In the genomic region with DNA sequence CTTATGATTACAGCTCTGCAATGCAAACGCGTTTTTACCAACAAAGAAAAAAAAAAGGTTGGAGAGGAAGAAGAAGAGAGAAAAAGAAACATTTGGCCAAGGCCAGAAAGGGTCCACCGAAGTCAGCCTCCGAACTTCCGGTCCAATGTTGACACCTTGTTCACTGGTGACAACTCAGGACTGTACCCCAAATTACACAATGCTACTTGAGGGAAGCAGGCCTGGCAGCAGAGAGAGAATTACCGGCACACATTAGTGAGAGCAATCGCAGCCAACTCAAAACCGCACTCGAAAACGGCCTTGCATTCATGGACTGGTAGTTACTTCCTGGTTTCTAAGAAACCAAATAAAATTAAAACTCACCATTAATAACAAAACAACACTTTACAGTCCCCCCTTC, we compare ENCODE assay signal across 9 cellular contexts.
A peak's percentile ranks its signal among the peaks of the same experiment; 100 is the strongest.
DNase-seq lines count a peak whose midpoint lies in the region; ATAC-seq and TF ChIP-seq lines count a peak whose summit lies in the region.
"Had no signal": no experiment of that assay in that cellular context is flagged by ENCODE, and none has a peak within 500 bp of the region (broad histone marks: within the 10 kb centered on the region; RNA-seq: fewer than 3 reads in every experiment).

No MANE protein-coding gene starts in this region.

- no peaks in the 10 kb centered on the region for H3K9me3 Mint-ChIP-seq in stimulated activated naive CD8-positive, alpha-beta T cell treated with anti-CD3 and anti-CD28 coated beads, Interleukin-15, Interleukin-2, amounts not matched to agents 100 ng/mL and 50 ng/mL, for 24 hours

- intact Hi-C loops in upper lobe of right lung (cut with DNase I): no loop called here

- H3K36me3 Mint-ChIP-seq in stimulated activated naive CD8-positive, alpha-beta T cell treated with anti-CD3 and anti-CD28 coated beads, Interleukin-15, Interleukin-2, amounts not matched to agents 100 ng/mL and 50 ng/mL, for 24 hours (ENCODE audit: low read depth): peaks cover 5% of the 10 kb centered on the region

- H3K27me3 Mint-ChIP-seq in stimulated activated naive CD8-positive, alpha-beta T cell treated with anti-CD3 and anti-CD28 coated beads, Interleukin-15, Interleukin-2, amounts not matched to agents 100 ng/mL and 50 ng/mL, for 24 hours: no peaks in the 10 kb centered on the region

- H3K27ac ChIP-seq in upper lobe of right lung: peak overlapping the region; percentile 58
- H3K27ac ChIP-seq: VCaP had no signal

- peaks cover 4% of the 10 kb centered on the region for H3K4me1 ChIP-seq in upper lobe of right lung

- no peak for DNase-seq in stimulated activated naive CD8-positive, alpha-beta T cell treated with anti-CD3 and anti-CD28 coated beads, Interleukin-15, Interleukin-2, amounts not matched to agents 100 U/mL and 50 U/mL, for 24 hours
- DNase-seq in SKM-1 (lab: John Stamatoyannopoulos, UW; ENCODE audit: unreplicated experiment) (peak; percentile 82), upper lobe of right lung (peak; percentile 76), SK-N-DZ (ENCODE audit: low spot score) (no peak)
- no peak for DNase-seq in activated CD4-positive, CD25-positive, alpha-beta regulatory T cell treated with anti-CD3 and anti-CD28 coated beads, Interleukin-2, amount 50 U/mL, for 72 hours
- no peak for DNase-seq in stimulated activated naive CD4-positive, alpha-beta T cell treated with Interleukin-2 at 50 U/mL for 16 hours (lab: John Stamatoyannopoulos, UW)

- TF ChIP-seq CTCF in upper lobe of right lung (IDR thresholded peaks at IDR 0.05): no peak

- H3K27ac Mint-ChIP-seq in stimulated activated naive CD8-positive, alpha-beta T cell treated with anti-CD3 and anti-CD28 coated beads, Interleukin-15, Interleukin-2, amounts not matched to agents 100 ng/mL and 50 ng/mL, for 24 hours: peak overlapping the region; percentile 41

- H3K36me3 ChIP-seq in upper lobe of right lung: no peaks in the 10 kb centered on the region

- H3K4me3 Mint-ChIP-seq in stimulated activated naive CD8-positive, alpha-beta T cell treated with anti-CD3 and anti-CD28 coated beads, Interleukin-15, Interleukin-2, amounts not matched to agents 100 ng/mL and 50 ng/mL, for 24 hours: peak overlapping the region; percentile 9

- no peak overlapping the region for H3K4me3 ChIP-seq in upper lobe of right lung

- H3K9me3 ChIP-seq in upper lobe of right lung: no peaks in the 10 kb centered on the region

- ATAC-seq in stimulated activated naive CD8-positive, alpha-beta T cell treated with anti-CD3 and anti-CD28 coated beads, Interleukin-15, Interleukin-2, amounts not matched to agents 100 U/mL and 50 U/mL, for 24 hours: no peak
- peak; percentile 85 for ATAC-seq in HG03103 (IDR thresholded peaks at IDR 0.05; ENCODE audit: low read depth, unreplicated experiment)
- ATAC-seq in upper lobe of right lung: peak; percentile 76

- peaks cover 23% of the 10 kb centered on the region for H3K4me1 Mint-ChIP-seq in stimulated activated naive CD8-positive, alpha-beta T cell treated with anti-CD3 and anti-CD28 coated beads, Interleukin-15, Interleukin-2, amounts not matched to agents 100 ng/mL and 50 ng/mL, for 24 hours (ENCODE audit: low read depth)

- H3K27me3 ChIP-seq in upper lobe of right lung: no peaks in the 10 kb centered on the region

Comparison
In these comparisons a context has a peak if more than half of its experiments do, and no peak if none do; other contexts are left out.
1. DNase-seq: peak in SKM-1 (single experiment) and upper lobe of right lung (single experiment); none in stimulated activated naive CD8-positive, alpha-beta T cell treated with anti-CD3 and anti-CD28 coated beads, Interleukin-15, Interleukin-2, amounts not matched to agents 100 U/mL and 50 U/mL, for 24 hours (single experiment), SK-N-DZ (single experiment), activated CD4-positive, CD25-positive, alpha-beta regulatory T cell treated with anti-CD3 and anti-CD28 coated beads, Interleukin-2, amount 50 U/mL, for 72 hours (single experiment) and stimulated activated naive CD4-positive, alpha-beta T cell treated with Interleukin-2 at 50 U/mL for 16 hours (single experiment).